In the genomic region with DNA sequence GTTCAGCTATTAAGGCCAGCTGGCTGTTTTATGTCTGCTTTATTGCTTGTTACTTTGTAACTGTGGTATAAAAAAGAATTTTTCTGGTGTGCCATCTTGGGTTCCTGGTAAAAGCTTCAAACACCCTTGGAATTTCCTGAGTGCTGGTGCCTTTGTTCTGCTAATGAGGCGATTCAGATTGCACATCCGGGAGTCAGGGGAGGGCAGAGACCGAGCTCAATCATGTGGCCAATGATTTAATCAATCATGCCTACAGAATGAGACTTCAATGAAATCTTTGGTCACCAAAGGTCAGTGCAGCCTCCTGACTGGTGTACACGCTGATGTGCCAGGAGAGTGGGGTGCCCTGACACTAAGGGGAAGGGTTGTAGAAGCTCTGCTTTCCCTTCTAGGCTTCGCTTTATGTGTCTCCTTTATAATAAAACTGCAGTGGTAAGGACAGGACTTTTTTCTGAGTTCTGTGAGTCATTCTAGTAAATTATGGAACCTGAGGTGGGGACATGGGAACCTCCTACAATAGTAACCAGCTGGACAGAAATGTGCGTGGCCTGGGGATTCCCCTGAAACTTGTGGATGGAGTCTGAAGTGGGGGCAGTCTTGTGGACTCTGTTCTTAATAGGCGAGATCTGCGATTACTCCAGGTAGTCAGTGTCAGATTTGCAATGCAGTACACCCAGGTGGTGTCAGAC, we compare ENCODE assay signal across 16 cellular contexts.
DNase-seq lines count a peak whose midpoint lies in the region; ATAC-seq and TF ChIP-seq lines count a peak whose summit lies in the region.
"Had no signal": no experiment of that assay in that cellular context is flagged by ENCODE, and none has a peak within 500 bp of the region (broad histone marks: within the 10 kb centered on the region; RNA-seq: fewer than 3 reads in every experiment).

No MANE protein-coding gene starts in this region.

- DNase-seq in NCI-H2227 (lab: John Stamatoyannopoulos, UW; ENCODE audit: unreplicated experiment) (peak; percentile 4), NCI-H2227 treated with DMSO at 0.1 percent for 48 hours (lab: John Stamatoyannopoulos, UW) (no peak), brain microvascular endothelial cell (peak; percentile 7), iris pigment epithelial cell (ENCODE audit: low read depth) (peak; percentile 35), GOT3 (lab: John Stamatoyannopoulos, UW) (no peak), NCI-H524 treated with DMSO at 0.1 percent for 48 hours (lab: John Stamatoyannopoulos, UW) (no peak)
- DNase-seq in stimulated activated naive CD8-positive, alpha-beta T cell treated with anti-CD3 and anti-CD28 coated beads, Interleukin-15, amount 100 ng/mL, for 72 hours: no peak
- DNase-seq: activated CD4-positive, alpha-beta T cell treated with anti-CD3 and anti-CD28 coated beads for 4 hours; activated naive CD4-positive, alpha-beta T cell treated with anti-CD3 and anti-CD28 coated beads, Interleukin-2, amount 10 ng/mL, durations not matched to agents 7 days and 5 days; effector CD4-positive, alpha-beta T cell; left ventricle myocardium superior; NCI-H2081 treated with DMSO at 0.1 percent for 48 hours; Right ventricle myocardium superior; sigmoid colon had no signal

- no peaks in the 10 kb centered on the region for H3K27me3 Mint-ChIP-seq in stimulated activated naive CD8-positive, alpha-beta T cell treated with anti-CD3 and anti-CD28 coated beads, Interleukin-15, amount 100 ng/mL, for 72 hours
- H3K27me3 Mint-ChIP-seq: activated naive CD4-positive, alpha-beta T cell treated with anti-CD3 and anti-CD28 coated beads, Interleukin-2, amount 10 ng/mL, durations not matched to agents 7 days and 5 days had no signal

- in situ Hi-C loops in brain microvascular endothelial cell (cut with HindIII; ENCODE audit: low pct_ligation_motif_present, low sequenced_read_pairs): no loop called here

- no peaks in the 10 kb centered on the region for H3K27me3 ChIP-seq in brain microvascular endothelial cell (replicated peaks)
- H3K27me3 ChIP-seq: sigmoid colon had no signal

- no peaks in the 10 kb centered on the region for H3K9me3 Mint-ChIP-seq in stimulated activated naive CD8-positive, alpha-beta T cell treated with anti-CD3 and anti-CD28 coated beads, Interleukin-15, amount 100 ng/mL, for 72 hours
- H3K9me3 Mint-ChIP-seq: activated naive CD4-positive, alpha-beta T cell treated with anti-CD3 and anti-CD28 coated beads, Interleukin-2, amount 10 ng/mL, durations not matched to agents 7 days and 5 days had no signal

- TF ChIP-seq CTCF in brain microvascular endothelial cell (IDR thresholded peaks at IDR 0.05; ENCODE audit: low read depth, low read length, missing control alignments): no peak

- no peak for ATAC-seq in stimulated activated naive CD8-positive, alpha-beta T cell treated with anti-CD3 and anti-CD28 coated beads, Interleukin-15, amount 100 ng/mL, for 72 hours
- ATAC-seq in GM21360 (IDR thresholded peaks at IDR 0.05; ENCODE audit: unreplicated experiment): no peak
- ATAC-seq: left ventricle myocardium superior had no signal

- H3K4me1 Mint-ChIP-seq in stimulated activated naive CD8-positive, alpha-beta T cell treated with anti-CD3 and anti-CD28 coated beads, Interleukin-15, amount 100 ng/mL, for 72 hours: no peaks in the 10 kb centered on the region

- no peak overlapping the region for H3K4me3 ChIP-seq in brain microvascular endothelial cell (ENCODE audit: low read depth, low read length)
- H3K4me3 ChIP-seq: sigmoid colon had no signal

- peaks cover 4% of the 10 kb centered on the region for H3K36me3 ChIP-seq in brain microvascular endothelial cell (replicated peaks)

- peak overlapping the region; percentile 27 to 65 for H3K27ac Mint-ChIP-seq in stimulated activated naive CD8-positive, alpha-beta T cell treated with anti-CD3 and anti-CD28 coated beads, Interleukin-15, amount 100 ng/mL, for 72 hours
- H3K27ac Mint-ChIP-seq: activated naive CD4-positive, alpha-beta T cell treated with anti-CD3 and anti-CD28 coated beads, Interleukin-2, amount 10 ng/mL, durations not matched to agents 7 days and 5 days had no signal

- peak overlapping the region; percentile 24 for H3K27ac ChIP-seq in brain microvascular endothelial cell
- H3K27ac ChIP-seq: 22Rv1 had no signal

- no peak overlapping the region for H3K4me3 Mint-ChIP-seq in stimulated activated naive CD8-positive, alpha-beta T cell treated with anti-CD3 and anti-CD28 coated beads, Interleukin-15, amount 100 ng/mL, for 72 hours
- H3K4me3 Mint-ChIP-seq: activated naive CD4-positive, alpha-beta T cell treated with anti-CD3 and anti-CD28 coated beads, Interleukin-2, amount 10 ng/mL, durations not matched to agents 7 days and 5 days had no signal

Comparison
In these comparisons a context has a peak if more than half of its experiments do, and no peak if none do; other contexts are left out.
1. DNase-seq: peak in NCI-H2227 (single experiment), brain microvascular endothelial cell (single experiment) and iris pigment epithelial cell (single experiment); none in NCI-H2227 treated with DMSO at 0.1 percent for 48 hours (single experiment), stimulated activated naive CD8-positive, alpha-beta T cell treated with anti-CD3 and anti-CD28 coated beads, Interleukin-15, amount 100 ng/mL, for 72 hours (0 of 2), GOT3 (single experiment) and NCI-H524 treated with DMSO at 0.1 percent for 48 hours (single experiment).